In genomic region chr1:192702212-192702993, GRCh38 we compare ENCODE assay signal across 1 cellular context.
TF ChIP-seq lines count a peak whose summit lies in the region.

No MANE protein-coding gene starts in this region.

TF ChIP-seq in HepG2, 621 proteins besides CTCF, POLR2A, EP300 and RAD21 (continued from another document and continues in another):
- no peak for TF ChIP-seq YEATS4 (CRISPR knock-in tag; IDR thresholded peaks at IDR 0.05; ENCODE audit: borderline replicate concordance)
- no peak for TF ChIP-seq ZNF572 (CRISPR knock-in tag; IDR thresholded peaks at IDR 0.05)
- TF ChIP-seq SAP130 (CRISPR knock-in tag; IDR thresholded peaks at IDR 0.05; ENCODE audit: low read depth), result peak; percentile 65; the same call in 1 of the 2 replicates
- TF ChIP-seq SIX4 (CRISPR knock-in tag; IDR thresholded peaks at IDR 0.05), result peak; percentile 54; the same call in 1 of the 2 replicates
- no peak for TF ChIP-seq GATAD1 (CRISPR knock-in tag; IDR thresholded peaks at IDR 0.05)
- no peak for TF ChIP-seq ZBTB1 (CRISPR knock-in tag; IDR thresholded peaks at IDR 0.05; ENCODE audit: borderline replicate concordance)
- no peak for TF ChIP-seq NRL (CRISPR knock-in tag; IDR thresholded peaks at IDR 0.05; ENCODE audit: borderline replicate concordance)
- TF ChIP-seq POLR2AphosphoS2 (IDR thresholded peaks at IDR 0.05; ENCODE audit: low read depth, low read length), result no peak
- TF ChIP-seq, protein P1, sequence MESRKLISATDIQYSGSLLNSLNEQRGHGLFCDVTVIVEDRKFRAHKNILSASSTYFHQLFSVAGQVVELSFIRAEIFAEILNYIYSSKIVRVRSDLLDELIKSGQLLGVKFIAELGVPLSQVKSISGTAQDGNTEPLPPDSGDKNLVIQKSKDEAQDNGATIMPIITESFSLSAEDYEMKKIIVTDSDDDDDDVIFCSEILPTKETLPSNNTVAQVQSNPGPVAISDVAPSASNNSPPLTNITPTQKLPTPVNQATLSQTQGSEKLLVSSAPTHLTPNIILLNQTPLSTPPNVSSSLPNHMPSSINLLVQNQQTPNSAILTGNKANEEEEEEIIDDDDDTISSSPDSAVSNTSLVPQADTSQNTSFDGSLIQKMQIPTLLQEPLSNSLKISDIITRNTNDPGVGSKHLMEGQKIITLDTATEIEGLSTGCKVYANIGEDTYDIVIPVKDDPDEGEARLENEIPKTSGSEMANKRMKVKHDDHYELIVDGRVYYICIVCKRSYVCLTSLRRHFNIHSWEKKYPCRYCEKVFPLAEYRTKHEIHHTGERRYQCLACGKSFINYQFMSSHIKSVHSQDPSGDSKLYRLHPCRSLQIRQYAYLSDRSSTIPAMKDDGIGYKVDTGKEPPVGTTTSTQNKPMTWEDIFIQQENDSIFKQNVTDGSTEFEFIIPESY (CRISPR knock-in tag; IDR thresholded peaks at IDR 0.05), result no peak
- no peak for TF ChIP-seq AFF4 (CRISPR knock-in tag; IDR thresholded peaks at IDR 0.05)
- TF ChIP-seq REPIN1 (CRISPR knock-in tag; IDR thresholded peaks at IDR 0.05; ENCODE audit: borderline replicate concordance, low read depth), result no peak
- TF ChIP-seq ZNF484 (CRISPR knock-in tag; IDR thresholded peaks at IDR 0.05; ENCODE audit: borderline replicate concordance, low read depth), result no peak
- no peak for TF ChIP-seq ATF5 (CRISPR knock-in tag; IDR thresholded peaks at IDR 0.05; ENCODE audit: low read depth)
- TF ChIP-seq ZNF10 (CRISPR knock-in tag; IDR thresholded peaks at IDR 0.05; ENCODE audit: borderline replicate concordance, low read depth), result no peak
- TF ChIP-seq KAT7 (CRISPR knock-in tag; IDR thresholded peaks at IDR 0.05; ENCODE audit: borderline replicate concordance), result no peak
- TF ChIP-seq FOXO1 (CRISPR knock-in tag; IDR thresholded peaks at IDR 0.05), result peak; percentile 19; the same call in 1 of the 2 replicates
- no peak for TF ChIP-seq NR2C2 (CRISPR knock-in tag; IDR thresholded peaks at IDR 0.05; ENCODE audit: borderline replicate concordance)
- TF ChIP-seq SIN3B (IDR thresholded peaks at IDR 0.05; ENCODE audit: low read length), result no peak
- no peak for TF ChIP-seq AGO1 (IDR thresholded peaks at IDR 0.05; ENCODE audit: low read depth, low read length, poor library complexity, severe bottlenecking)
- no peak for TF ChIP-seq ZSCAN29 (CRISPR knock-in tag; conservative IDR thresholded peaks at IDR 0.05)
- no peak for TF ChIP-seq ZNF414 (CRISPR knock-in tag; IDR thresholded peaks at IDR 0.05)
- no peak for TF ChIP-seq ETV6 (CRISPR knock-in tag; conservative IDR thresholded peaks at IDR 0.05)
- no peak for TF ChIP-seq NCOA5 (CRISPR knock-in tag; IDR thresholded peaks at IDR 0.05)
- no peak for TF ChIP-seq ZNF570 (CRISPR knock-in tag; IDR thresholded peaks at IDR 0.05; ENCODE audit: borderline replicate concordance)
- TF ChIP-seq RFXANK (CRISPR knock-in tag; IDR thresholded peaks at IDR 0.05), result no peak
- peak; percentile 75 for TF ChIP-seq ARID3A (IDR thresholded peaks at IDR 0.05; ENCODE audit: low read depth, low read length)
- peak; percentile 87 for TF ChIP-seq MIXL1 (CRISPR knock-in tag; IDR thresholded peaks at IDR 0.05)
- peak; percentile 75; the same call in 1 of the 2 replicates for TF ChIP-seq FOXJ3 (CRISPR knock-in tag; IDR thresholded peaks at IDR 0.05; ENCODE audit: borderline replicate concordance)
- no peak for TF ChIP-seq ZSCAN22 (CRISPR knock-in tag; IDR thresholded peaks at IDR 0.05)
- 0 out of 2 replicates have a peak, but pooled peaks have one; percentile 18 for TF ChIP-seq NR2F6 (IDR thresholded peaks at IDR 0.05)
- TF ChIP-seq NR2F6 (CRISPR knock-in tag; IDR thresholded peaks at IDR 0.05), result peak; percentile 54
- TF ChIP-seq FOXA3 (CRISPR knock-in tag; IDR thresholded peaks at IDR 0.05), result peak; percentile 96
- no peak for TF ChIP-seq PHF8 (CRISPR knock-in tag; IDR thresholded peaks at IDR 0.05)
- no peak for TF ChIP-seq ZNF350 (CRISPR knock-in tag; IDR thresholded peaks at IDR 0.05; ENCODE audit: borderline replicate concordance, low read depth)
- no peak for TF ChIP-seq ZKSCAN8 (CRISPR knock-in tag; IDR thresholded peaks at IDR 0.05; ENCODE audit: borderline replicate concordance)
- no peak for TF ChIP-seq ATRX (CRISPR knock-in tag; IDR thresholded peaks at IDR 0.05; ENCODE audit: borderline replicate concordance)
- TF ChIP-seq, protein P2, sequence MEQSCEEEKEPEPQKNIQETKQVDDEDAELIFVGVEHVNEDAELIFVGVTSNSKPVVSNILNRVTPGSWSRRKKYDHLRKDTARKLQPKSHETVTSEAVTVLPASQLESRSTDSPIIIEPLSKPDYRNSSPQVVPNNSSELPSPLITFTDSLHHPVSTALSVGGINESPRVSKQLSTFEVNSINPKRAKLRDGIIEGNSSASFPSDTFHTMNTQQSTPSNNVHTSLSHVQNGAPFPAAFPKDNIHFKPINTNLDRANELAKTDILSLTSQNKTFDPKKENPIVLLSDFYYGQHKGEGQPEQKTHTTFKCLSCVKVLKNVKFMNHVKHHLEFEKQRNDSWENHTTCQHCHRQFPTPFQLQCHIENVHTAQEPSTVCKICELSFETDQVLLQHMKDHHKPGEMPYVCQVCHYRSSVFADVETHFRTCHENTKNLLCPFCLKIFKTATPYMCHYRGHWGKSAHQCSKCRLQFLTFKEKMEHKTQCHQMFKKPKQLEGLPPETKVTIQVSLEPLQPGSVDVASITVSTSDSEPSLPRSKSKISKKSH (CRISPR knock-in tag; IDR thresholded peaks at IDR 0.05; ENCODE audit: borderline replicate concordance), result no peak
- no peak for TF ChIP-seq ZFYVE20 (CRISPR knock-in tag; IDR thresholded peaks at IDR 0.05; ENCODE audit: borderline replicate concordance, low read depth)
- no peak for TF ChIP-seq MYNN (CRISPR knock-in tag; IDR thresholded peaks at IDR 0.05; ENCODE audit: low read depth)
- TF ChIP-seq DR1 (CRISPR knock-in tag; IDR thresholded peaks at IDR 0.05), result no peak
- no peak for TF ChIP-seq ZFP62 (CRISPR knock-in tag; IDR thresholded peaks at IDR 0.05)
- no peak for TF ChIP-seq MXD1 (CRISPR knock-in tag; IDR thresholded peaks at IDR 0.05)
- TF ChIP-seq, protein P3, sequence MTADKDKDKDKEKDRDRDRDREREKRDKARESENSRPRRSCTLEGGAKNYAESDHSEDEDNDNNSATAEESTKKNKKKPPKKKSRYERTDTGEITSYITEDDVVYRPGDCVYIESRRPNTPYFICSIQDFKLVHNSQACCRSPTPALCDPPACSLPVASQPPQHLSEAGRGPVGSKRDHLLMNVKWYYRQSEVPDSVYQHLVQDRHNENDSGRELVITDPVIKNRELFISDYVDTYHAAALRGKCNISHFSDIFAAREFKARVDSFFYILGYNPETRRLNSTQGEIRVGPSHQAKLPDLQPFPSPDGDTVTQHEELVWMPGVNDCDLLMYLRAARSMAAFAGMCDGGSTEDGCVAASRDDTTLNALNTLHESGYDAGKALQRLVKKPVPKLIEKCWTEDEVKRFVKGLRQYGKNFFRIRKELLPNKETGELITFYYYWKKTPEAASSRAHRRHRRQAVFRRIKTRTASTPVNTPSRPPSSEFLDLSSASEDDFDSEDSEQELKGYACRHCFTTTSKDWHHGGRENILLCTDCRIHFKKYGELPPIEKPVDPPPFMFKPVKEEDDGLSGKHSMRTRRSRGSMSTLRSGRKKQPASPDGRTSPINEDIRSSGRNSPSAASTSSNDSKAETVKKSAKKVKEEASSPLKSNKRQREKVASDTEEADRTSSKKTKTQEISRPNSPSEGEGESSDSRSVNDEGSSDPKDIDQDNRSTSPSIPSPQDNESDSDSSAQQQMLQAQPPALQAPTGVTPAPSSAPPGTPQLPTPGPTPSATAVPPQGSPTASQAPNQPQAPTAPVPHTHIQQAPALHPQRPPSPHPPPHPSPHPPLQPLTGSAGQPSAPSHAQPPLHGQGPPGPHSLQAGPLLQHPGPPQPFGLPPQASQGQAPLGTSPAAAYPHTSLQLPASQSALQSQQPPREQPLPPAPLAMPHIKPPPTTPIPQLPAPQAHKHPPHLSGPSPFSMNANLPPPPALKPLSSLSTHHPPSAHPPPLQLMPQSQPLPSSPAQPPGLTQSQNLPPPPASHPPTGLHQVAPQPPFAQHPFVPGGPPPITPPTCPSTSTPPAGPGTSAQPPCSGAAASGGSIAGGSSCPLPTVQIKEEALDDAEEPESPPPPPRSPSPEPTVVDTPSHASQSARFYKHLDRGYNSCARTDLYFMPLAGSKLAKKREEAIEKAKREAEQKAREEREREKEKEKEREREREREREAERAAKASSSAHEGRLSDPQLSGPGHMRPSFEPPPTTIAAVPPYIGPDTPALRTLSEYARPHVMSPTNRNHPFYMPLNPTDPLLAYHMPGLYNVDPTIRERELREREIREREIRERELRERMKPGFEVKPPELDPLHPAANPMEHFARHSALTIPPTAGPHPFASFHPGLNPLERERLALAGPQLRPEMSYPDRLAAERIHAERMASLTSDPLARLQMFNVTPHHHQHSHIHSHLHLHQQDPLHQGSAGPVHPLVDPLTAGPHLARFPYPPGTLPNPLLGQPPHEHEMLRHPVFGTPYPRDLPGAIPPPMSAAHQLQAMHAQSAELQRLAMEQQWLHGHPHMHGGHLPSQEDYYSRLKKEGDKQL (CRISPR knock-in tag; IDR thresholded peaks at IDR 0.05; ENCODE audit: low read depth), result 0 out of 2 replicates have a peak, but pooled peaks have one; percentile 32
- TF ChIP-seq MTERF4 (CRISPR knock-in tag; IDR thresholded peaks at IDR 0.05), result no peak
- no peak for TF ChIP-seq ZNF773 (CRISPR knock-in tag; IDR thresholded peaks at IDR 0.05; ENCODE audit: borderline replicate concordance)
- TF ChIP-seq ZNF17 (CRISPR knock-in tag; IDR thresholded peaks at IDR 0.05), result no peak
- TF ChIP-seq, protein P4, sequence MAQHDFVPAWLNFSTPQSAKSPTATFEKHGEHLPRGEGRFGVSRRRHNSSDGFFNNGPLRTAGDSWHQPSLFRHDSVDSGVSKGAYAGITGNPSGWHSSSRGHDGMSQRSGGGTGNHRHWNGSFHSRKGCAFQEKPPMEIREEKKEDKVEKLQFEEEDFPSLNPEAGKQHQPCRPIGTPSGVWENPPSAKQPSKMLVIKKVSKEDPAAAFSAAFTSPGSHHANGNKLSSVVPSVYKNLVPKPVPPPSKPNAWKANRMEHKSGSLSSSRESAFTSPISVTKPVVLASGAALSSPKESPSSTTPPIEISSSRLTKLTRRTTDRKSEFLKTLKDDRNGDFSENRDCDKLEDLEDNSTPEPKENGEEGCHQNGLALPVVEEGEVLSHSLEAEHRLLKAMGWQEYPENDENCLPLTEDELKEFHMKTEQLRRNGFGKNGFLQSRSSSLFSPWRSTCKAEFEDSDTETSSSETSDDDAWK (CRISPR knock-in tag; IDR thresholded peaks at IDR 0.05), result no peak
- no peak for TF ChIP-seq XRCC5 (optimal IDR thresholded peaks at IDR 0.05; ENCODE audit: low read length)
